ENCODE assay signal across 23 cellular contexts in the genomic region with DNA sequence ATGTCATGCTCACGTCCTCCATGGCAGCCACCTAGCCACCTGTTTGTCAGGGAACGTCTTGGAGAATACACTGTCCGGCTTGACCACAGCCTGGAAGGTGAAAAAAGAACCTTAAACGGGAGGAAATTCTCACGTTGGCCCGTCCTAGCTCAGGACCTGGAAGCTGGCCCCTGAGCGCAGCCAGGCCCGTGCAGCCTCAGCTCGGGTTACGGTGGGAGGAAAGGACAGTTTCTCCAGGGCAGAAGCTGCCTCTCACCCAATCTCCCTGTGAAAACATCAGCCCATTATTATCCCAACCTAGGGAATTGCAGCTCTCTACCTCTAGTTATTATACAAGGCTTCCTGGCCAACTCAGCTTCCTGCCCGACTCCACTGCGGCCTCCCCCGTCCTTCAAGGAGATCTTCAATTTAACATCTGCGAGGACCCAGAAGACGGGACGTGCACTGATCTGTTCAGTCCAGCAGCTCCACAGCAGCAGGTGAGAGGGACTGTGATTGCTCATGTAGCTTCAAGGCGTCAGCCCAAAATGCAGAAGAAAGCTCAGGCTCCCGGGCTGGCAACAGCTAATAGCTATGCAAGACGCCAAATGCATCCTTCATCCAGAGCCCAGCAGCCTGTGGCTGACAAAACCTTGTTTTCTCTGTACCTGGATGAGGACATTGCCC.
A peak's percentile ranks its signal among the peaks of the same experiment; 100 is the strongest.
DNase-seq lines count a peak whose midpoint lies in the region; ATAC-seq and TF ChIP-seq lines count a peak whose summit lies in the region.
"Had no signal": no experiment of that assay in that cellular context is flagged by ENCODE, and none has a peak within 500 bp of the region (broad histone marks: within the 10 kb centered on the region; RNA-seq: fewer than 3 reads in every experiment).

No MANE protein-coding gene starts in this region.

- H3K4me1 ChIP-seq in vagina: no peaks in the 10 kb centered on the region
- H3K4me1 ChIP-seq in foreskin keratinocyte: no peaks in the 10 kb centered on the region
- H3K4me1 ChIP-seq: Caco-2, SJSA1 had no signal

- no peak overlapping the region for H3K27ac Mint-ChIP-seq in activated naive CD4-positive, alpha-beta T cell treated with anti-CD3 and anti-CD28 coated beads, Interleukin-2, amount 10 ng/mL, durations not matched to agents 7 days and 5 days
- H3K27ac Mint-ChIP-seq: CD4-positive, alpha-beta memory T cell had no signal

- H3K9me3 Mint-ChIP-seq in activated naive CD4-positive, alpha-beta T cell treated with anti-CD3 and anti-CD28 coated beads, Interleukin-2, amount 10 ng/mL, durations not matched to agents 7 days and 5 days: no peaks in the 10 kb centered on the region

- no peaks in the 10 kb centered on the region for H3K4me1 Mint-ChIP-seq in activated naive CD4-positive, alpha-beta T cell treated with anti-CD3 and anti-CD28 coated beads, Interleukin-2, amount 10 ng/mL, durations not matched to agents 7 days and 5 days
- H3K4me1 Mint-ChIP-seq: CD4-positive, alpha-beta memory T cell had no signal

- DNase-seq in activated effector memory CD4-positive, alpha-beta T cell treated with anti-CD3 and anti-CD28 coated beads, Interleukin-2, amount 50 U/mL, for 16 hours: peak; percentile 38
- DNase-seq in activated effector memory CD4-positive, alpha-beta T cell treated with Interleukin-2 at 50 U/mL for 16 hours: no peak
- DNase-seq in activated CD8-positive, alpha-beta memory T cell treated with anti-CD3 and anti-CD28 coated beads, Interleukin-2, amount 50 U/mL, for 48 hours: peak; percentile 32
- DNase-seq in mesenteric fat pad (ENCODE audit: low spot score) (peak; percentile 82), vagina (ENCODE audit: extremely low spot score in 2 of 2) (peak; percentile 77 to 82), foreskin keratinocyte (no peak)
- DNase-seq in activated naive CD4-positive, alpha-beta T cell treated with anti-CD3 and anti-CD28 coated beads, Interleukin-2, amount 10 ng/mL, durations not matched to agents 7 days and 5 days: no peak
- DNase-seq: C1 segment of cervical spinal cord; Caco-2; CD4-positive, alpha-beta memory T cell; DMS 273 treated with DMSO at 0.1 percent for 48 hours; DMS79 treated with DMSO at 0.1 percent for 48 hours; Karpas-422; NCI-H1092; NCI-H1417 treated with DMSO at 0.1 percent for 48 hours; NCI-H1694 treated with DMSO at 0.1 percent for 48 hours; NCI-H2081; NCI-H2227 treated with DMSO at 0.1 percent for 48 hours; NCI-H526 treated with DMSO at 0.1 percent for 48 hours; Right ventricle myocardium superior; RPMI8226 had no signal

- ATAC-seq in foreskin keratinocyte: no peak

- no peaks in the 10 kb centered on the region for H3K27me3 Mint-ChIP-seq in activated naive CD4-positive, alpha-beta T cell treated with anti-CD3 and anti-CD28 coated beads, Interleukin-2, amount 10 ng/mL, durations not matched to agents 7 days and 5 days
- H3K27me3 Mint-ChIP-seq: CD4-positive, alpha-beta memory T cell had no signal

- H3K36me3 Mint-ChIP-seq in activated naive CD4-positive, alpha-beta T cell treated with anti-CD3 and anti-CD28 coated beads, Interleukin-2, amount 10 ng/mL, durations not matched to agents 7 days and 5 days: peaks cover 10% of the 10 kb centered on the region

- intact Hi-C loops in vagina (cut with DNase I): no loop called here

- CTCF ChIA-PET in activated naive CD4-positive, alpha-beta T cell treated with anti-CD3 and anti-CD28 coated beads, Interleukin-2, amount 10 ng/mL, durations not matched to agents 7 days and 5 days (lab: Charles Lee): no interaction called here

- H3K27ac ChIP-seq in vagina: no peak overlapping the region
- H3K27ac ChIP-seq in foreskin keratinocyte: no peak overlapping the region
- H3K27ac ChIP-seq: HL-60, SJSA1 had no signal

- no peak for TF ChIP-seq POLR2A in vagina (IDR thresholded peaks at IDR 0.05)

- TF ChIP-seq CTCF in vagina (IDR thresholded peaks at IDR 0.05) (no peak), foreskin keratinocyte (conservative IDR thresholded peaks at IDR 0.05) (no peak)

- H3K4me3 ChIP-seq in vagina: no peak overlapping the region
- H3K4me3 ChIP-seq: SJSA1 had no signal

- H3K27me3 ChIP-seq in vagina (no peaks in the 10 kb centered on the region), foreskin keratinocyte (peaks cover 3% of the 10 kb centered on the region)
- H3K27me3 ChIP-seq: SJSA1 had no signal

- no peak overlapping the region for H3K4me3 Mint-ChIP-seq in activated naive CD4-positive, alpha-beta T cell treated with anti-CD3 and anti-CD28 coated beads, Interleukin-2, amount 10 ng/mL, durations not matched to agents 7 days and 5 days
- H3K4me3 Mint-ChIP-seq: CD4-positive, alpha-beta memory T cell had no signal

- no peaks in the 10 kb centered on the region for H3K36me3 ChIP-seq in vagina
- H3K36me3 ChIP-seq: SJSA1 had no signal

- no peaks in the 10 kb centered on the region for H3K9me3 ChIP-seq in vagina
- H3K9me3 ChIP-seq: Caco-2 had no signal

Comparison
In these comparisons a context has a peak if more than half of its experiments do, and no peak if none do; other contexts are left out.
1. DNase-seq: peak in activated effector memory CD4-positive, alpha-beta T cell treated with anti-CD3 and anti-CD28 coated beads, Interleukin-2, amount 50 U/mL, for 16 hours (single experiment), activated CD8-positive, alpha-beta memory T cell treated with anti-CD3 and anti-CD28 coated beads, Interleukin-2, amount 50 U/mL, for 48 hours (single experiment), mesenteric fat pad (single experiment) and vagina (2 of 2); none in activated effector memory CD4-positive, alpha-beta T cell treated with Interleukin-2 at 50 U/mL for 16 hours (single experiment), activated naive CD4-positive, alpha-beta T cell treated with anti-CD3 and anti-CD28 coated beads, Interleukin-2, amount 10 ng/mL, durations not matched to agents 7 days and 5 days (single experiment) and foreskin keratinocyte (0 of 2).